In genomic region chr3:194070634-194071409, GRCh38 we compare ENCODE assay signal across 8 cellular contexts.
DNase-seq lines count a peak whose midpoint lies in the region; ATAC-seq and TF ChIP-seq lines count a peak whose summit lies in the region.

No MANE protein-coding gene starts in this region.

- no peaks in the 10 kb centered on the region for H3K27me3 ChIP-seq in WERI-Rb-1 (ENCODE audit: insufficient read depth, low read depth, severe bottlenecking)
- no peaks in the 10 kb centered on the region for H3K27me3 ChIP-seq in kidney epithelial cell (ENCODE audit: control insufficient read depth, insufficient read depth, low read length)

- peak; percentile 96 for ATAC-seq in HG02798 (IDR thresholded peaks at IDR 0.05; ENCODE audit: poor library complexity, unreplicated experiment)

- H3K36me3 ChIP-seq in WERI-Rb-1 (no peaks in the 10 kb centered on the region), kidney epithelial cell (ENCODE audit: control insufficient read depth, insufficient read depth, low read length) (no peaks in the 10 kb centered on the region)

- DNase-seq in NCI-H748 (lab: John Stamatoyannopoulos, UW; ENCODE audit: unreplicated experiment) (peak; percentile 70), NCI-H748 treated with DMSO at 0.1 percent for 48 hours (lab: John Stamatoyannopoulos, UW) (no peak), NCI-H1417 (lab: John Stamatoyannopoulos, UW) (peak; percentile 37 to 92 (median 90)), WERI-Rb-1 (peak; percentile 42), kidney epithelial cell (ENCODE audit: low read depth) (peak; percentile 77)
- DNase-seq in central memory CD4-positive, alpha-beta T cell, result peak; percentile 54
- peak; percentile 48 to 67 (median 57) for DNase-seq in stimulated activated CD4-positive, alpha-beta T cell treated with anti-CD3 and anti-CD28 coated beads, Interleukin-12 subunit alpha, Interleukin-12 subunit beta, amount 100 ng/mL, for 48 hours (ENCODE audit: low read depth in 2 of 3, low spot score in 1 of 3)

- H3K9me3 ChIP-seq in WERI-Rb-1 (ENCODE audit: severe bottlenecking), result no peaks in the 10 kb centered on the region

- peak overlapping the region; percentile 45; the same call in 1 of the 2 replicates for H3K27ac ChIP-seq in WERI-Rb-1

- H3K4me3 ChIP-seq in WERI-Rb-1 (ENCODE audit: low read depth, low read length) (peak overlapping the region; percentile 39), kidney epithelial cell (ENCODE audit: low read depth, low read length) (peak overlapping the region; percentile 28)

- TF ChIP-seq CTCF in WERI-Rb-1 (IDR thresholded peaks at IDR 0.05; ENCODE audit: low read depth, low read length) (no peak), kidney epithelial cell (IDR thresholded peaks at IDR 0.05; ENCODE audit: insufficient read depth, low read length, poor library complexity, severe bottlenecking) (no peak)
